Comparison of ENCODE assay signal across 1 cellular context in the genomic region with DNA sequence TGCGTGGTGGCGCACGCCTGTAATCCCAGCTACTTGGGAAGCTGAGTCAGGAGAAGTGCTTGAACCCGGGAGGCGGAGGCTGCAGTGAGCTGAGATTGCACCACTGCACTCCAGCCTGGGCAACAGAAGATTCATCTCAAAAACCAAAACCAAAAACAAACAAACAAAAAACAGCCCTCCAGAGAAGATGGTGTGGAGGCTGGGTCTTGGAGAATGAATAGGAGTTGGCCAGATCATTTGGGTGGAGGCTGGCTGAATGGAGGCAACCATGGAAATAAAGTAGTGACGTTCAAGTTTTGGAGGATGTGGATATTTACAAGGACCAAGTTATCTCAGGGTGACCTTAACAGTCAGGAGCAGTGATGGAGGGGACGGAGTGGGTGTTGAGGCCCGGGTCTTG.
TF ChIP-seq lines count a peak whose summit lies in the region.

No MANE protein-coding gene starts in this region.

TF ChIP-seq in IMR-90, 13 proteins besides CTCF, POLR2A, EP300 and RAD21:
- TF ChIP-seq FOS (IDR thresholded peaks at IDR 0.05; ENCODE audit: low read depth, low read length) (no peak), CEBPB (IDR thresholded peaks at IDR 0.05; ENCODE audit: low read depth, low read length) (no peak), RFX5 (IDR thresholded peaks at IDR 0.05; ENCODE audit: low read depth, low read length) (no peak), MAFK (IDR thresholded peaks at IDR 0.05; ENCODE audit: low read depth, low read length) (no peak), CHD1 (IDR thresholded peaks at IDR 0.05; ENCODE audit: low read depth, low read length) (no peak)
- TF ChIP-seq, protein P1, sequence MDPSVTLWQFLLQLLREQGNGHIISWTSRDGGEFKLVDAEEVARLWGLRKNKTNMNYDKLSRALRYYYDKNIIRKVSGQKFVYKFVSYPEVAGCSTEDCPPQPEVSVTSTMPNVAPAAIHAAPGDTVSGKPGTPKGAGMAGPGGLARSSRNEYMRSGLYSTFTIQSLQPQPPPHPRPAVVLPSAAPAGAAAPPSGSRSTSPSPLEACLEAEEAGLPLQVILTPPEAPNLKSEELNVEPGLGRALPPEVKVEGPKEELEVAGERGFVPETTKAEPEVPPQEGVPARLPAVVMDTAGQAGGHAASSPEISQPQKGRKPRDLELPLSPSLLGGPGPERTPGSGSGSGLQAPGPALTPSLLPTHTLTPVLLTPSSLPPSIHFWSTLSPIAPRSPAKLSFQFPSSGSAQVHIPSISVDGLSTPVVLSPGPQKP (IDR thresholded peaks at IDR 0.05; ENCODE audit: borderline replicate concordance, low read depth, low read length) = no peak
- TF ChIP-seq, protein P2, sequence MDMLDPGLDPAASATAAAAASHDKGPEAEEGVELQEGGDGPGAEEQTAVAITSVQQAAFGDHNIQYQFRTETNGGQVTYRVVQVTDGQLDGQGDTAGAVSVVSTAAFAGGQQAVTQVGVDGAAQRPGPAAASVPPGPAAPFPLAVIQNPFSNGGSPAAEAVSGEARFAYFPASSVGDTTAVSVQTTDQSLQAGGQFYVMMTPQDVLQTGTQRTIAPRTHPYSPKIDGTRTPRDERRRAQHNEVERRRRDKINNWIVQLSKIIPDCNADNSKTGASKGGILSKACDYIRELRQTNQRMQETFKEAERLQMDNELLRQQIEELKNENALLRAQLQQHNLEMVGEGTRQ (IDR thresholded peaks at IDR 0.05; ENCODE audit: low read depth, low read length) = no peak
TF ChIP-seq in IMR-90: peak in this region for 0.
